ENCODE assay signal across 22 cellular contexts in genomic region chr6:100342830-100343229, GRCh38.
DNase-seq lines count a peak whose midpoint lies in the region; ATAC-seq, FAIRE-seq and TF ChIP-seq lines count a peak whose summit lies in the region.
"Had no signal": no experiment of that assay in that cellular context is flagged by ENCODE, and none has a peak within 500 bp of the region (broad histone marks: within the 10 kb centered on the region; RNA-seq: fewer than 3 reads in every experiment).

No MANE protein-coding gene starts in this region.

- no peak overlapping the region for H3K4me3 ChIP-seq in osteoblast (ENCODE audit: insufficient read depth, low read length)
- H3K4me3 ChIP-seq: breast epithelium, GM23338, PC-9, right lobe of liver had no signal

- no peak overlapping the region for H2AFZ ChIP-seq in osteoblast (ENCODE audit: low read length)
- H2AFZ ChIP-seq: GM23338, PC-9 had no signal

- H3K79me2 ChIP-seq in osteoblast (ENCODE audit: insufficient read depth, low read length) = no peaks in the 10 kb centered on the region

- no peaks in the 10 kb centered on the region for H3K36me3 ChIP-seq in osteoblast (ENCODE audit: insufficient read depth, low read length)
- H3K36me3 ChIP-seq: breast epithelium, neutrophil, right lobe of liver had no signal

- H3K4me3 Mint-ChIP-seq in activated CD4-positive, alpha-beta memory T cell treated with anti-CD3 and anti-CD28 coated beads, Interleukin-2, amount 10 ng/mL, durations not matched to agents 7 days and 5 days = no peak overlapping the region
- H3K4me3 Mint-ChIP-seq: activated naive CD4-positive, alpha-beta T cell treated with anti-CD3 and anti-CD28 coated beads, Interleukin-2, amount 10 ng/mL, durations not matched to agents 7 days and 5 days; GM23338 had no signal

- peak overlapping the region; percentile 12 for H3K4me2 ChIP-seq in osteoblast (ENCODE audit: insufficient read depth, low read length)
- H3K4me2 ChIP-seq: GM23338, PC-9 had no signal

- no peak for ATAC-seq in GM21529 (IDR thresholded peaks at IDR 0.05; ENCODE audit: unreplicated experiment)
- ATAC-seq: GM23338, left colon had no signal

- no peaks in the 10 kb centered on the region for H4K20me1 ChIP-seq in osteoblast (ENCODE audit: insufficient read depth, low read length)

- H3K36me3 Mint-ChIP-seq in activated CD4-positive, alpha-beta memory T cell treated with anti-CD3 and anti-CD28 coated beads, Interleukin-2, amount 10 ng/mL, durations not matched to agents 7 days and 5 days (ENCODE audit: low read depth) = no peaks in the 10 kb centered on the region
- H3K36me3 Mint-ChIP-seq: activated naive CD4-positive, alpha-beta T cell treated with anti-CD3 and anti-CD28 coated beads, Interleukin-2, amount 10 ng/mL, durations not matched to agents 7 days and 5 days had no signal

- H3K27me3 Mint-ChIP-seq in activated CD4-positive, alpha-beta memory T cell treated with anti-CD3 and anti-CD28 coated beads, Interleukin-2, amount 10 ng/mL, durations not matched to agents 7 days and 5 days = peaks cover 9% of the 10 kb centered on the region
- H3K27me3 Mint-ChIP-seq: activated naive CD4-positive, alpha-beta T cell treated with anti-CD3 and anti-CD28 coated beads, Interleukin-2, amount 10 ng/mL, durations not matched to agents 7 days and 5 days had no signal

- CTCF ChIA-PET in activated CD4-positive, alpha-beta memory T cell treated with anti-CD3 and anti-CD28 coated beads, Interleukin-2, amount 10 ng/mL, durations not matched to agents 7 days and 5 days (lab: Charles Lee) = no interaction called here

- no peaks in the 10 kb centered on the region for H3K9me3 ChIP-seq in osteoblast (ENCODE audit: low read depth, low read length)
- H3K9me3 ChIP-seq: breast epithelium, neutrophil, right lobe of liver had no signal

- peak overlapping the region; percentile 79 for H3K27ac ChIP-seq in osteoblast (ENCODE audit: low read depth, low read length)
- H3K27ac ChIP-seq: breast epithelium, neutrophil, PC-9, right lobe of liver had no signal

- H3K27me3 ChIP-seq in osteoblast (ENCODE audit: insufficient read depth, low read length) = no peaks in the 10 kb centered on the region
- H3K27me3 ChIP-seq: breast epithelium, neutrophil, right lobe of liver had no signal

- no peak for FAIRE-seq in RCC 7860 (lab: Jason Lieb, UNC)
- FAIRE-seq: urothelium cell line had no signal

- H3K9me3 Mint-ChIP-seq in activated CD4-positive, alpha-beta memory T cell treated with anti-CD3 and anti-CD28 coated beads, Interleukin-2, amount 10 ng/mL, durations not matched to agents 7 days and 5 days = no peaks in the 10 kb centered on the region
- H3K9me3 Mint-ChIP-seq: activated naive CD4-positive, alpha-beta T cell treated with anti-CD3 and anti-CD28 coated beads, Interleukin-2, amount 10 ng/mL, durations not matched to agents 7 days and 5 days; GM23338 had no signal

- DNase-seq in Daoy (ENCODE audit: low read depth) (peak; percentile 55), RCC 7860 (ENCODE audit: low spot score) (peak; percentile 21), dedifferentiated amniotic fluid mesenchymal stem cell (ENCODE audit: extremely low spot score) (peak; percentile 42), osteoblast (ENCODE audit: insufficient read length, low spot score, missing footprints) (no peak), hypothalamus (lab: John Stamatoyannopoulos, UW) (no peak), DMS114 treated with DMSO at 0.1 percent for 48 hours (lab: John Stamatoyannopoulos, UW; ENCODE audit: unreplicated experiment) (no peak)
- DNase-seq in activated CD4-positive, alpha-beta memory T cell treated with anti-CD3 and anti-CD28 coated beads, Interleukin-2, amount 10 ng/mL, durations not matched to agents 7 days and 5 days = no peak
- DNase-seq: activated CD4-positive, alpha-beta T cell treated with anti-CD3 and anti-CD28 coated beads for 4 hours; activated naive CD4-positive, alpha-beta T cell treated with anti-CD3 and anti-CD28 coated beads, Interleukin-2, amount 10 ng/mL, durations not matched to agents 7 days and 5 days; effector CD8-positive, alpha-beta T cell; GDM1; KBM-7; left colon; NCI-H1105; right lobe of liver; stimulated activated CD4-positive, alpha-beta T cell treated with anti-CD3 and anti-CD28 coated beads, Interleukin-2, amount 100 ng/mL, for 24 hours had no signal

- H3K27ac Mint-ChIP-seq in activated CD4-positive, alpha-beta memory T cell treated with anti-CD3 and anti-CD28 coated beads, Interleukin-2, amount 10 ng/mL, durations not matched to agents 7 days and 5 days = no peak overlapping the region
- H3K27ac Mint-ChIP-seq: activated naive CD4-positive, alpha-beta T cell treated with anti-CD3 and anti-CD28 coated beads, Interleukin-2, amount 10 ng/mL, durations not matched to agents 7 days and 5 days; GM23338 had no signal

- TF ChIP-seq CTCF in osteoblast (IDR thresholded peaks at IDR 0.05; ENCODE audit: extremely low read depth, low read depth, low read length) = no peak

- H3K4me1 ChIP-seq in osteoblast (ENCODE audit: insufficient read depth, low read length) = peaks cover 52% of the 10 kb centered on the region
- H3K4me1 ChIP-seq: breast epithelium, right lobe of liver had no signal

- POLR2A ChIA-PET in activated CD4-positive, alpha-beta memory T cell treated with anti-CD3 and anti-CD28 coated beads, Interleukin-2, amount 10 ng/mL, durations not matched to agents 7 days and 5 days (lab: Charles Lee) = no interaction called here

- H3K4me1 Mint-ChIP-seq in activated CD4-positive, alpha-beta memory T cell treated with anti-CD3 and anti-CD28 coated beads, Interleukin-2, amount 10 ng/mL, durations not matched to agents 7 days and 5 days = peaks cover 2% of the 10 kb centered on the region
- H3K4me1 Mint-ChIP-seq: activated naive CD4-positive, alpha-beta T cell treated with anti-CD3 and anti-CD28 coated beads, Interleukin-2, amount 10 ng/mL, durations not matched to agents 7 days and 5 days had no signal

Comparison
In these comparisons a context has a peak if more than half of its experiments do, and no peak if none do; other contexts are left out.
1. DNase-seq: peak in Daoy (single experiment), RCC 7860 (single experiment) and dedifferentiated amniotic fluid mesenchymal stem cell (single experiment); none in osteoblast (single experiment), hypothalamus (0 of 51), DMS114 treated with DMSO at 0.1 percent for 48 hours (single experiment) and activated CD4-positive, alpha-beta memory T cell treated with anti-CD3 and anti-CD28 coated beads, Interleukin-2, amount 10 ng/mL, durations not matched to agents 7 days and 5 days (single experiment).